In the genomic region with DNA sequence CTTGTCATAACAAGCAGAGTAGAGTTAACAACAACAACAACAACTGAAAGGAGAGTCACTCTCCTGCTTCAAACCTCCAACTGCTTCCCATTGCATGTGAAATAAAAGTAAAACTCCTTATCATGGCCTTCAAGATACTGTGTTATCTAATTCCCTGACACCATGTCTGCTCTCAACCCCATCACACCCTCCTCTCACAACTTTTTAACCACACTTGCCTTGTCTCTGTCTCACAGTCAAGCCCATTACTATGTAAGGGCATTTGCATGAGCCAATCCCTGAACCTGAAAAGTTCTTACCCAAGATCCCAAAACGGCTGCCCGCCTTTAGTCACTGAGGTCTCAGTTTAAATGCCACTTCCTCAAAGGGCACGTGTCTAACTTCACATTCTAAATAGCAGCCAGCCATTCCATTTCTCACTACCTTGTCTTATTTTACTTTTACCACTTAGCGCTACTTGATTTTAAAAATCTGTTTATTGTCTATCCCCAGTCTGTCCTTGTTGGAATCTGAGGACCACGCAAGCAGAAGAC, we compare ENCODE assay signal across 1 cellular context.
TF ChIP-seq lines count a peak whose summit lies in the region.

No MANE protein-coding gene starts in this region.

TF ChIP-seq in H1, 55 proteins besides CTCF, POLR2A, EP300 and RAD21 (continued from another document):
- TF ChIP-seq HDAC2 (IDR thresholded peaks at IDR 0.05; ENCODE audit: borderline replicate concordance in 1 of 2, low read depth in 2 of 2, low read length in 2 of 2) (no peak), POU5F1 (IDR thresholded peaks at IDR 0.05; ENCODE audit: low read depth, low read length) (no peak), SAP30 (IDR thresholded peaks at IDR 0.05; ENCODE audit: insufficient read depth, insufficient replicate concordance, low read length) (no peak), ZNF274 (IDR thresholded peaks at IDR 0.05; ENCODE audit: borderline replicate concordance, extremely low read depth, low read length) (no peak)
TF ChIP-seq in H1: peak in this region for 0.
